Comparison of ENCODE assay signal across 8 cellular contexts in the genomic region with DNA sequence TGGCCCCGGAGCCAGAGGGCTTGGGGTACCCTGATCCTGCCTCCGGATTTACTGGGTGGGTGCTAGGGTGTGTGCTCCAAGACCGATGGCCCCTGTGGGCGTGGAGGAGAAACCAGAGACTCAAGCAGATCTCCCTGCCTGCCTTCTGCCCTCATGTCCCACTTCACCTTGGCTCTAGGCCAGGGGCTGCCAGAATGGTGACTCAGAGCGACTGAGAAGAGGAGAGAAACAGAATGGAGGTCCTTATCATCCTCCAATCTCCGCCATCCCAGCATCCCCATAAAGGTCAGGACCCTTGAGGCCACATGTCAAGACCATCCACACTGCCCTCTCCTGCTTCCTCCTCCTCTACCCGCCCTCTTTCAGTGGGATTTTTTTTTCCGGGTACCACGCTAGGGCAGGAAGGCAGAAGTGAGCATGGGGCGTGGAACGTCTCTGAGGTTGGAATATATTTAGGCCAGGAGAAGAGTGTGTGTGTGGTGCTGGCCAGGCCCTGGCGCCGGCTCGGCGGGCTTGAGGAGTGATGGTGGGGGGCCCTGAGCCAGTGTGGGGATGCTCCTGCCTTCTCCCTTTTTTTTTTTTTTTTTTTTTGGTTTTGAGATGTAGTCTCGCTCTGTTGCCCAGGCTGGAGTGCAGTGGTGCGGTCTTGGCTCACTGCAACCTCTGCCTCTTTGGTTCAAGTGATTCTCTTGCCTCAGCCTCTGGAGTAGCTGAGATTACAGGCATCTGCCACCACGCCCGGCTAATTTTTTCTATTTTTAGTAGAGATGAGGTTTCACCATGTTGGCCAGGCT. TPM values are rescaled to one million over a fixed set of nuclear protein-coding genes. Genes with fewer than 3 reads are reported as not detected.
A peak's percentile ranks its signal among the peaks of the same experiment; 100 is the strongest.
DNase-seq lines count a peak whose midpoint lies in the region; ATAC-seq and TF ChIP-seq lines count a peak whose summit lies in the region.

No MANE protein-coding gene starts in this region.

- no peak for TF ChIP-seq CTCF in MM.1S (IDR thresholded peaks at IDR 0.05; ENCODE audit: low read length)

- H3K4me1 ChIP-seq in MM.1S (ENCODE audit: low read length): peaks cover 5% of the 10 kb centered on the region

- intact Hi-C loops in activated CD4-positive, alpha-beta T cell treated with anti-CD3 and anti-CD28 coated beads for 36 hours (cut with DNase I, micrococcal nuclease): no loop called here

- no peak overlapping the region for H3K27ac ChIP-seq in MM.1S (ENCODE audit: low read length)

- peak overlapping the region; percentile 97 for H3K27ac Mint-ChIP-seq in activated CD4-positive, alpha-beta T cell treated with anti-CD3 and anti-CD28 coated beads for 36 hours

- POLR2A ChIA-PET in activated CD4-positive, alpha-beta T cell treated with anti-CD3 and anti-CD28 coated beads for 36 hours (lab: Charles Lee): no interaction called here

- CTCF ChIA-PET in activated CD4-positive, alpha-beta T cell treated with anti-CD3 and anti-CD28 coated beads for 36 hours (lab: Charles Lee): no interaction called here

- H3K27me3 Mint-ChIP-seq in activated CD4-positive, alpha-beta T cell treated with anti-CD3 and anti-CD28 coated beads for 36 hours: no peaks in the 10 kb centered on the region

- peaks cover 35% of the 10 kb centered on the region for H3K27me3 ChIP-seq in MM.1S (replicated peaks; ENCODE audit: insufficient read depth, low read length)

- peak; percentile 30 for ATAC-seq in activated CD4-positive, alpha-beta T cell treated with anti-CD3 and anti-CD28 coated beads for 36 hours
- ATAC-seq in HG03135 (IDR thresholded peaks at IDR 0.05; ENCODE audit: unreplicated experiment) (no peak), GM19455 (IDR thresholded peaks at IDR 0.05; ENCODE audit: unreplicated experiment) (no peak)

- 0 out of 2 replicates have a peak, but pooled peaks cover 4% of the 10 kb centered on the region for H3F3A ChIP-seq in MM.1S (ENCODE audit: insufficient read depth, low read length)

- peaks cover 3% of the 10 kb centered on the region for H3K36me3 Mint-ChIP-seq in activated CD4-positive, alpha-beta T cell treated with anti-CD3 and anti-CD28 coated beads for 36 hours (ENCODE audit: low read depth)

- no peaks in the 10 kb centered on the region for H3K79me2 ChIP-seq in MM.1S (ENCODE audit: low read length)

- H3K4me2 ChIP-seq in MM.1S (ENCODE audit: low read depth, low read length): no peak overlapping the region

- H3K4me1 Mint-ChIP-seq in activated CD4-positive, alpha-beta T cell treated with anti-CD3 and anti-CD28 coated beads for 36 hours: peaks cover 56% of the 10 kb centered on the region

- no peaks in the 10 kb centered on the region for H3K9me3 ChIP-seq in MM.1S (replicated peaks; ENCODE audit: insufficient read depth, low read length)

- DNase-seq in COLO829 (ENCODE audit: low spot score): peak; percentile 87
- DNase-seq in MM.1S: no peak
- DNase-seq in activated CD4-positive, alpha-beta T cell treated with anti-CD3 and anti-CD28 coated beads for 36 hours: peak; percentile 93
- DNase-seq in cerebellum (ENCODE audit: low spot score): peak; percentile 61
- peak; percentile 60 for DNase-seq in medulla oblongata (ENCODE audit: extremely low spot score)
- peak; percentile 59 to 80 for DNase-seq in stimulated activated CD8-positive, alpha-beta memory T cell treated with anti-CD3 and anti-CD28 coated beads, Interleukin-2, amount 100 ng/mL, for 48 hours (ENCODE audit: low read depth in 2 of 2)

- H4K20me1 ChIP-seq in MM.1S (ENCODE audit: insufficient read depth, low read length): no peaks in the 10 kb centered on the region

- H3K9me2 ChIP-seq in MM.1S (replicated peaks; ENCODE audit: insufficient read depth, low read length): no peaks in the 10 kb centered on the region

- no peaks in the 10 kb centered on the region for H3K9me3 Mint-ChIP-seq in activated CD4-positive, alpha-beta T cell treated with anti-CD3 and anti-CD28 coated beads for 36 hours (ENCODE audit: low read depth)

- no peak overlapping the region for H3K9ac ChIP-seq in MM.1S (ENCODE audit: low read length)

- no peak overlapping the region for H3K4me3 ChIP-seq in MM.1S (ENCODE audit: low read length)

- no peaks in the 10 kb centered on the region for H3K36me3 ChIP-seq in MM.1S (replicated peaks; ENCODE audit: insufficient read depth, low read length)

- H3K4me3 Mint-ChIP-seq in activated CD4-positive, alpha-beta T cell treated with anti-CD3 and anti-CD28 coated beads for 36 hours: peak overlapping the region; percentile 80

- H2AFZ ChIP-seq in MM.1S (ENCODE audit: low read length): 0 out of 2 replicates have a peak overlapping the region, but pooled peaks have one; percentile 38

RNA-seq across cellular contexts. Expression of a gene that starts 22.3 kb away (rescaled TPM):
- 100 to 1,000 TPM; 109 to 118 TPM for total RNA-seq in activated CD4-positive, alpha-beta T cell treated with anti-CD3 and anti-CD28 coated beads for 36 hours
- total RNA-seq in cerebellum: 10.3 TPM

RNA-seq across cellular contexts. Expression of a gene that starts 22.4 kb away (rescaled TPM):
- total RNA-seq in activated CD4-positive, alpha-beta T cell treated with anti-CD3 and anti-CD28 coated beads for 36 hours: 10 to 100 TPM; 64.8 to 71.4 TPM
- total RNA-seq in cerebellum: 19.7 TPM

RNA-seq across cellular contexts. Expression of a gene that starts 54.5 kb away (rescaled TPM):
- 10 to 100 TPM; 77.5 to 84.5 TPM for total RNA-seq in activated CD4-positive, alpha-beta T cell treated with anti-CD3 and anti-CD28 coated beads for 36 hours
- 10.5 TPM for total RNA-seq in cerebellum

RNA-seq across cellular contexts. Expression of a gene that starts 56.0 kb away (rescaled TPM):
- 10 to 100 TPM; 73.0 to 96.1 TPM for total RNA-seq in activated CD4-positive, alpha-beta T cell treated with anti-CD3 and anti-CD28 coated beads for 36 hours
- 14.1 TPM for total RNA-seq in cerebellum
